Comparison of ENCODE assay signal across 21 cellular contexts in the genomic region with DNA sequence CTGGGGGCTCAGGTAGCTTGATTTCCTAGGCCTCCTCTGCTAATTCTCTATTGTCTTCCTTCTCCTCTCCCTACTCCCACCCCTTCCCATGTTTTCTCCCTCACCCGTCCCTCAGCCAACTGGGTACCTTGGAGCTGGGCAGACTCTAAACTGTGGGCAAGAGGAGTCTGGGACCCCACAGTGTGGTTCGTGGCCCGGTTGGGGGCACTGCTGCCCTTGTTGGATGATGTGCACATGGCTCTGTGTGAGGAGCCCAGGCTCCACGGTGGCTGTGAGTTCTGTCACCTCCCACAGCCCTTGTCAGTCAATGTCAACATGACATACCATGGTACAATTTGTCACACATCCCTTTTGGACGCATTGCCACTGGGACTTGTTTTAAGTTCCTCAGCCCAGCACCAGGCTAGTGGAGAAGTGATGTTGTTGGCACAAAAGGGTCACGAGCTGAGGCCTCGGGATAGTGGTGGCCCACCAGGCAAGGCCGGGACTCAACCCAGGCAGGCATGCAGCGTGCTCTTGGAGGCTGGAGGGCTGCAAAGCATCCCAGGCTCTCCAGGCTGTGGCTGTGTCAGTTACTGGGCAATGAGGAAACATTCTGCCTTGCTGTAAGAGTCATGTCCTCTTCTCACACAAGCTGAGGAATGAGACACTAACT.
"Had no signal": no experiment of that assay in that cellular context is flagged by ENCODE, and none has a peak within 500 bp of the region (broad histone marks: within the 10 kb centered on the region; RNA-seq: fewer than 3 reads in every experiment).

No MANE protein-coding gene starts in this region.

- ATAC-seq: activated CD8-positive, alpha-beta T cell treated with anti-CD3 and anti-CD28 coated beads, Interleukin-2, amount 10 ng/mL, durations not matched to agents 7 days and 5 days; activated naive CD4-positive, alpha-beta T cell treated with anti-CD3 and anti-CD28 coated beads, Interleukin-2, amount 50 U/mL, for 72 hours; left lung; natural killer cell had no signal

- H3K36me3 ChIP-seq: adrenal gland, ascending aorta, brain microvascular endothelial cell, left lung, thoracic aorta, WERI-Rb-1 had no signal

- H3K27ac ChIP-seq: adrenal gland, ascending aorta, brain microvascular endothelial cell, left lung, thoracic aorta, WERI-Rb-1 had no signal

- H3K4me1 ChIP-seq: adrenal gland, ascending aorta, left lung had no signal

- H3K27me3 ChIP-seq: adrenal gland, ascending aorta, left lung had no signal

- H3K9me3 ChIP-seq: adrenal gland, ascending aorta, left lung, thoracic aorta had no signal

- FAIRE-seq: frontal cortex had no signal

- H3K4me3 ChIP-seq: adrenal gland, ascending aorta, left lung, lung, thoracic aorta had no signal

- DNase-seq: activated CD4-positive, alpha-beta T cell treated with anti-CD3 and anti-CD28 coated beads, Interleukin-2, amount 10 ng/mL, durations not matched to agents 7 days and 5 days; activated CD4-positive, CD25-positive, alpha-beta regulatory T cell treated with anti-CD3 and anti-CD28 coated beads, Interleukin-2, amount 50 U/mL, for 72 hours; activated CD8-positive, alpha-beta T cell treated with anti-CD3 and anti-CD28 coated beads, Interleukin-2, amount 10 ng/mL, durations not matched to agents 7 days and 5 days; adrenal gland; brain microvascular endothelial cell; caudate nucleus; effector CD8-positive, alpha-beta T cell; hippocampal formation; kidney glomerular epithelial cell; left lung; natural killer cell; occipital lobe; posterior cingulate gyrus; stimulated activated CD4-positive, alpha-beta T cell treated with anti-CD3 and anti-CD28 coated beads, Interleukin-4, amount 100 ng/mL, for 24 hours; stimulated activated naive CD4-positive, alpha-beta T cell treated with Interleukin-2 at 50 U/mL for 16 hours had no signal
